ENCODE assay signal across 16 cellular contexts in genomic region chr1:10457910-10458309, GRCh38. TPM values are rescaled to one million over a fixed set of nuclear protein-coding genes. Genes with fewer than 3 reads are reported as not detected.
A peak's percentile ranks its signal among the peaks of the same experiment; 100 is the strongest.
DNase-seq lines count a peak whose midpoint lies in the region; ATAC-seq and TF ChIP-seq lines count a peak whose summit lies in the region.
"Had no signal": no experiment of that assay in that cellular context is flagged by ENCODE, and none has a peak within 500 bp of the region (broad histone marks: within the 10 kb centered on the region; RNA-seq: fewer than 3 reads in every experiment).

No MANE protein-coding gene starts in this region.

- ATAC-seq in HG02970 (IDR thresholded peaks at IDR 0.05; ENCODE audit: low FRiP score, unreplicated experiment): no peak
- ATAC-seq: mucosa of descending colon; stimulated activated naive CD8-positive, alpha-beta T cell treated with anti-CD3 and anti-CD28 coated beads, Interleukin-15, Interleukin-2, amounts not matched to agents 100 U/mL and 50 U/mL, for 24 hours had no signal

- H3K4me1 Mint-ChIP-seq in glutamatergic neuron (ENCODE audit: low read depth, unreplicated experiment): peaks cover 9% of the 10 kb centered on the region
- H3K4me1 Mint-ChIP-seq: activated B cell treated with CpG ODN at 0.5 μM for 24 hours had no signal

- H3K4me3 ChIP-seq in AG10803 (ENCODE audit: low read length): no peak overlapping the region
- H3K4me3 ChIP-seq: MG63, mucosa of descending colon had no signal

- DNase-seq in AG10803 (ENCODE audit: low read depth) (peak; percentile 4), NCI-H69 (lab: John Stamatoyannopoulos, UW) (peak; percentile 10), glutamatergic neuron (no peak), NCI-H510A (lab: John Stamatoyannopoulos, UW) (no peak), islet precursor cell (no peak)
- DNase-seq: activated B cell treated with CpG ODN at 0.5 μM for 24 hours; MG63; mucosa of descending colon; NCI-H2029 treated with DMSO at 0.1 percent for 48 hours; NCI-H774; stimulated activated naive CD8-positive, alpha-beta T cell treated with anti-CD3 and anti-CD28 coated beads, Interleukin-15, Interleukin-2, amounts not matched to agents 100 U/mL and 50 U/mL, for 24 hours had no signal

- TF ChIP-seq CTCF in AG10803 (conservative IDR thresholded peaks at IDR 0.05; ENCODE audit: low read length) (no peak), glutamatergic neuron (IDR thresholded peaks at IDR 0.05; ENCODE audit: partially characterized antibody, unreplicated experiment) (no peak)

- H3K9me3 Mint-ChIP-seq in glutamatergic neuron (ENCODE audit: unreplicated experiment): no peaks in the 10 kb centered on the region
- H3K9me3 Mint-ChIP-seq: activated B cell treated with CpG ODN at 0.5 μM for 24 hours; activated naive CD4-positive, alpha-beta T cell treated with anti-CD3 and anti-CD28 coated beads, Interleukin-2, amount 50 U/mL, for 24 hours had no signal

- H3K4me3 Mint-ChIP-seq in glutamatergic neuron (ENCODE audit: unreplicated experiment): no peak overlapping the region
- H3K4me3 Mint-ChIP-seq: activated B cell treated with CpG ODN at 0.5 μM for 24 hours; activated naive CD4-positive, alpha-beta T cell treated with anti-CD3 and anti-CD28 coated beads, Interleukin-2, amount 50 U/mL, for 24 hours had no signal

- H3K36me3 Mint-ChIP-seq in glutamatergic neuron (ENCODE audit: unreplicated experiment): no peaks in the 10 kb centered on the region

- peaks cover 3% of the 10 kb centered on the region for H3K27me3 Mint-ChIP-seq in glutamatergic neuron (ENCODE audit: unreplicated experiment)
- H3K27me3 Mint-ChIP-seq: activated B cell treated with CpG ODN at 0.5 μM for 24 hours; activated naive CD4-positive, alpha-beta T cell treated with anti-CD3 and anti-CD28 coated beads, Interleukin-2, amount 50 U/mL, for 24 hours had no signal

- H3K27ac Mint-ChIP-seq in glutamatergic neuron (ENCODE audit: unreplicated experiment): peak overlapping the region; percentile 17
- H3K27ac Mint-ChIP-seq: activated B cell treated with CpG ODN at 0.5 μM for 24 hours; activated naive CD4-positive, alpha-beta T cell treated with anti-CD3 and anti-CD28 coated beads, Interleukin-2, amount 50 U/mL, for 24 hours had no signal

RNA-seq across cellular contexts. Expression of gene CORT, which starts 8.1 kb away (rescaled TPM):
- 0.59 TPM for total RNA-seq in glutamatergic neuron (ENCODE audit: unreplicated experiment)
- total RNA-seq: glomerular endothelial cell; HT1080; T-helper 1 cell treated with Interleukin-12 subunit alpha and Interleukin-12 subunit beta and Interleukin-4 antibody, amounts not matched to agents 30 ng/mL and 1 ng/mL, for 36 hours had no signal

RNA-seq across cellular contexts. Expression of gene DFFA, which starts 14.4 kb away (rescaled TPM):
- 38.0 TPM for total RNA-seq in glutamatergic neuron (ENCODE audit: unreplicated experiment)

RNA-seq across cellular contexts. Expression of gene PEX14, which starts 16.8 kb away (rescaled TPM):
- total RNA-seq in glutamatergic neuron (ENCODE audit: unreplicated experiment): 25.8 TPM

RNA-seq across cellular contexts. Expression of gene CENPS, which starts 27.7 kb away (rescaled TPM):
- total RNA-seq in glutamatergic neuron (ENCODE audit: unreplicated experiment): 9.3 TPM

RNA-seq across cellular contexts. Expression of gene PGD, which starts 59.0 kb away (rescaled TPM):
- total RNA-seq in glutamatergic neuron (ENCODE audit: unreplicated experiment): 304 TPM

Comparison
In these comparisons a context has a peak if more than half of its experiments do, and no peak if none do; other contexts are left out.
1. DNase-seq: peak in AG10803 (single experiment) and NCI-H69 (single experiment); none in glutamatergic neuron (single experiment), NCI-H510A (single experiment) and islet precursor cell (single experiment).